ENCODE assay signal across 11 cellular contexts in genomic region chr6:43386492-43386891, GRCh38. TPM values are rescaled to one million over a fixed set of nuclear protein-coding genes. Genes with fewer than 3 reads are reported as not detected.
A peak's percentile ranks its signal among the peaks of the same experiment; 100 is the strongest.
DNase-seq lines count a peak whose midpoint lies in the region; ATAC-seq, FAIRE-seq and TF ChIP-seq lines count a peak whose summit lies in the region.
"Had no signal": no experiment of that assay in that cellular context is flagged by ENCODE, and none has a peak within 500 bp of the region (broad histone marks: within the 10 kb centered on the region; RNA-seq: fewer than 3 reads in every experiment).

No MANE protein-coding gene starts in this region.

- H3K27ac Mint-ChIP-seq in natural killer cell: peak overlapping the region; percentile 62 to 68

- H3K9me3 ChIP-seq in Karpas-422 (ENCODE audit: low read length) (no peaks in the 10 kb centered on the region), adrenal gland (replicated peaks in 1 of 3) (no peaks in the 10 kb centered on the region)

- H3K4me2 ChIP-seq in Karpas-422 (ENCODE audit: low read depth, low read length, poor library complexity, severe bottlenecking): peak overlapping the region; percentile 24

- no peak for TF ChIP-seq POLR2A in adrenal gland (IDR thresholded peaks at IDR 0.05)

- WGBS in adrenal gland, 4 donors: 27 to 71% (median 65%) methylated on average over 1 of the region's 1 CpG

- peak overlapping the region; percentile 57 for H3K4me3 Mint-ChIP-seq in natural killer cell

- peaks cover 67 to 76% of the 10 kb centered on the region in 2 donors for H3K4me1 Mint-ChIP-seq in natural killer cell

- peak; percentile 49 for TF ChIP-seq CTCF in D721Med (IDR thresholded peaks at IDR 0.05; ENCODE audit: insufficient read depth, missing control alignments)
- TF ChIP-seq CTCF in WI38 (IDR thresholded peaks at IDR 0.05; ENCODE audit: low read depth, low read length): peak; percentile 7; the same call in 1 of the 2 replicates
- TF ChIP-seq CTCF in natural killer cell (IDR thresholded peaks at IDR 0.05): peak; percentile 69
- TF ChIP-seq CTCF in adrenal gland (IDR thresholded peaks at IDR 0.05): peak in 3 of 6 experiments; percentile 43 to 67 (median 55)

- no peak overlapping the region for H3K4me3 ChIP-seq in Karpas-422 (ENCODE audit: low read length)
- H3K4me3 ChIP-seq in WI38 (ENCODE audit: low read depth, low read length): no peak overlapping the region
- no peak overlapping the region for H3K4me3 ChIP-seq in adrenal gland

- H3K27me3 ChIP-seq in Karpas-422 (ENCODE audit: low read length): no peaks in the 10 kb centered on the region
- H3K27me3 ChIP-seq in adrenal gland: no peaks in the 10 kb centered on the region

- H3K36me3 Mint-ChIP-seq in natural killer cell: no peaks in the 10 kb centered on the region

- intact Hi-C loops in natural killer cell (cut with micrococcal nuclease): no loop called here
- intact Hi-C loops in adrenal gland (cut with DNase I): loop anchor here (5.0 to 10.0 kb wide), 2 partner anchors 118 to 121 kb away; no protein-coding TSS in a partner anchor
- intact Hi-C loops in cardiac septum (cut with DNase I): loop anchor here (2.0 to 10.0 kb wide), 2 partner anchors 68 to 120 kb away; partner anchors contain the start of gene DLK2

- H3K4me1 ChIP-seq in Karpas-422 (ENCODE audit: low read length) (peaks cover 69% of the 10 kb centered on the region), adrenal gland (replicated peaks in 1 of 2) (no peaks in the 10 kb centered on the region)

- H4K20me1 ChIP-seq in Karpas-422 (ENCODE audit: insufficient read depth, low read depth, low read length): no peaks in the 10 kb centered on the region

- H3K9me3 Mint-ChIP-seq in natural killer cell: no peaks in the 10 kb centered on the region

- H2AFZ ChIP-seq in Karpas-422 (ENCODE audit: low read length): peak overlapping the region; percentile 46; the same call in 1 of the 2 replicates

- H3K36me3 ChIP-seq in Karpas-422 (ENCODE audit: insufficient read depth, low read length): no peaks in the 10 kb centered on the region
- no peaks in the 10 kb centered on the region for H3K36me3 ChIP-seq in adrenal gland (replicated peaks in 1 of 2)

- no peak for ATAC-seq in natural killer cell
- ATAC-seq in GM19395 (IDR thresholded peaks at IDR 0.05; ENCODE audit: unreplicated experiment): no peak
- ATAC-seq: left ventricle myocardium superior had no signal

- peaks cover 16 to 26% of the 10 kb centered on the region in 2 donors for H3K27me3 Mint-ChIP-seq in natural killer cell (ENCODE audit: low read depth in 2 of 2)

- H3K79me2 ChIP-seq in Karpas-422 (ENCODE audit: low read length): no peaks in the 10 kb centered on the region

- H3K9me2 ChIP-seq in Karpas-422 (replicated peaks; ENCODE audit: insufficient read depth, low read length): no peaks in the 10 kb centered on the region

- DNase-seq in D721Med (ENCODE audit: insufficient read length, low spot score) (no peak), Karpas-422 (peak; percentile 76), natural killer cell (no peak), adrenal gland (no peak), cardiac septum (ENCODE audit: low spot score) (no peak)
- no peak for DNase-seq in effector CD8-positive, alpha-beta T cell (lab: John Stamatoyannopoulos, UW)
- DNase-seq: activated CD4-positive, alpha-beta T cell treated with anti-CD3 and anti-CD28 coated beads, Interleukin-2, amount 50 U/mL, for 4 hours; left ventricle myocardium superior; NCI-H226 had no signal

- FAIRE-seq in D721Med (lab: Jason Lieb, UNC): no peak

- H3K27ac ChIP-seq in Karpas-422 (ENCODE audit: low read length) (peak overlapping the region; percentile 94), adrenal gland (no peak overlapping the region)

- H3K9ac ChIP-seq in Karpas-422 (ENCODE audit: low read length): peak overlapping the region; percentile 7

RNA-seq across cellular contexts. Expression of gene ZNF318, which starts 17.0 kb away (rescaled TPM):
- 54.5 and 61.8 TPM in 2 replicates for total RNA-seq in Karpas-422 (2014; rRNA removed; shearing (Covaris generic); ENCODE audit: low replicate concordance)
- total RNA-seq in natural killer cell (10 to 100 TPM; 34.6 to 45.9 (median 43.0) TPM), adrenal gland (10 to 100 TPM; 12.0 to 19.3 (median 14.2) TPM), cardiac septum (13.8 TPM)
- 10 to 100 TPM in 1 of 3 donors, 1 to 10 TPM in 2; 5.9 to 13.8 (median 9.2) TPM for polyA plus RNA-seq in adrenal gland

RNA-seq across cellular contexts. Expression of gene ABCC10, which starts 40.8 kb away (rescaled TPM):
- 33.5 and 44.4 TPM in 2 replicates for total RNA-seq in Karpas-422 (2014; rRNA removed; shearing (Covaris generic); ENCODE audit: low replicate concordance)
- total RNA-seq in natural killer cell (10 to 100 TPM; 74.6 to 90.5 (median 81.9) TPM), adrenal gland (10 to 100 TPM; 19.1 to 40.0 (median 23.9) TPM), cardiac septum (9.3 TPM)
- polyA plus RNA-seq in adrenal gland: 100 to 1,000 TPM in 1 of 3 donors, 10 to 100 TPM in 1, 1 to 10 TPM in 1; 8.5 to 123 (median 70.7) TPM
